In genomic region chr6:39416728-39417127, GRCh38 we compare ENCODE assay signal across 10 cellular contexts.
DNase-seq lines count a peak whose midpoint lies in the region; ATAC-seq lines count a peak whose summit lies in the region.
"Had no signal": no experiment of that assay in that cellular context is flagged by ENCODE, and none has a peak within 500 bp of the region (broad histone marks: within the 10 kb centered on the region; RNA-seq: fewer than 3 reads in every experiment).

No MANE protein-coding gene starts in this region.

- H3K9ac ChIP-seq in trophoblast cell (ENCODE audit: low read length): no peak overlapping the region

- H2BK5ac ChIP-seq in trophoblast cell (ENCODE audit: low read depth, low read length, poor library complexity): peak overlapping the region; percentile 71

- no peak overlapping the region for H2BK12ac ChIP-seq in trophoblast cell (ENCODE audit: low read length)

- peak overlapping the region; percentile 7 for H3K4me2 ChIP-seq in trophoblast cell (ENCODE audit: low read length)

- H3K4me1 ChIP-seq in trophoblast cell (ENCODE audit: control insufficient read depth in 1 of 2, insufficient read depth in 2 of 2, low read length in 2 of 2): peaks cover 12 to 16% of the 10 kb centered on the region in 2 experiments

- H3K9me3 ChIP-seq in trophoblast cell (ENCODE audit: insufficient read depth, low read depth, low read length): peaks cover 2% of the 10 kb centered on the region

- H3K18ac ChIP-seq in trophoblast cell (ENCODE audit: low read length): no peak overlapping the region

- peak overlapping the region; percentile 86 for H3K27ac ChIP-seq in trophoblast cell (ENCODE audit: low read depth, low read length)

- no peak overlapping the region for H3K14ac ChIP-seq in trophoblast cell (ENCODE audit: low read length)

- no peak overlapping the region for H3K4ac ChIP-seq in trophoblast cell (ENCODE audit: low read depth, low read length)

- H4K91ac ChIP-seq in trophoblast cell (ENCODE audit: low read depth, low read length): peak overlapping the region; percentile 82

- peak; percentile 99 for DNase-seq in COLO829 (ENCODE audit: low spot score)
- peak; percentile 49 for DNase-seq in NCI-H69 (lab: John Stamatoyannopoulos, UW)
- peak; percentile 54 for DNase-seq in dermis blood vessel endothelial cell
- DNase-seq in trophoblast cell: peak; percentile 93 to 95
- DNase-seq in stimulated activated CD4-positive, alpha-beta T cell treated with anti-CD3 and anti-CD28 coated beads, Interleukin-12 subunit alpha, Interleukin-12 subunit beta, amount 100 ng/mL, for 4 hours: no peak
- DNase-seq in stimulated activated naive CD4-positive, alpha-beta T cell treated with Interleukin-2 at 50 U/mL for 16 hours (lab: John Stamatoyannopoulos, UW): no peak
- no peak for DNase-seq in T-helper 1 cell
- DNase-seq: central memory CD4-positive, alpha-beta T cell; NCI-H2171 had no signal

- no peak for ATAC-seq in GM21423 (IDR thresholded peaks at IDR 0.05; ENCODE audit: unreplicated experiment)

- H3K79me2 ChIP-seq in trophoblast cell (ENCODE audit: control insufficient read depth, insufficient read depth, low read length, poor library complexity): no peaks in the 10 kb centered on the region

- H4K12ac ChIP-seq in trophoblast cell (ENCODE audit: low read depth, low read length): no peak overlapping the region

- no CpG with 5 or more reads among the region's 4 CpGs for WGBS in trophoblast cell (ENCODE audit: extremely low coverage, insufficient coverage, insufficient read length)

- H2AFZ ChIP-seq in trophoblast cell (ENCODE audit: insufficient read depth, low read length, poor library complexity): no peak overlapping the region

- peak overlapping the region; percentile 94 for H2BK120ac ChIP-seq in trophoblast cell (ENCODE audit: insufficient read depth, low read length, poor library complexity)

- H3K36me3 ChIP-seq in trophoblast cell (ENCODE audit: control insufficient read depth in 1 of 2, insufficient read depth in 2 of 2, low read length in 2 of 2): no peaks in the 10 kb centered on the region

- H3K27me3 ChIP-seq in trophoblast cell (ENCODE audit: insufficient read depth, low read length): no peaks in the 10 kb centered on the region

- peaks cover 22% of the 10 kb centered on the region for H3K79me1 ChIP-seq in trophoblast cell (ENCODE audit: low read length)

- H2AK5ac ChIP-seq in trophoblast cell (ENCODE audit: low read length): no peak overlapping the region

- H3K23ac ChIP-seq in trophoblast cell (ENCODE audit: low read length): no peak overlapping the region

- H4K8ac ChIP-seq in trophoblast cell (ENCODE audit: low read depth, low read length): peak overlapping the region; percentile 59

- H3K4me3 ChIP-seq in trophoblast cell (ENCODE audit: low read depth, low read length): no peak overlapping the region

Comparison
In these comparisons a context has a peak if more than half of its experiments do, and no peak if none do; other contexts are left out.
1. DNase-seq: peak in COLO829 (single experiment), NCI-H69 (single experiment), dermis blood vessel endothelial cell (single experiment) and trophoblast cell (2 of 2); none in stimulated activated CD4-positive, alpha-beta T cell treated with anti-CD3 and anti-CD28 coated beads, Interleukin-12 subunit alpha, Interleukin-12 subunit beta, amount 100 ng/mL, for 4 hours (single experiment), stimulated activated naive CD4-positive, alpha-beta T cell treated with Interleukin-2 at 50 U/mL for 16 hours (single experiment) and T-helper 1 cell (0 of 5).